Comparison of ENCODE assay signal across 1 cellular context in genomic region chr19:11483176-11484111, GRCh38.
TF ChIP-seq lines count a peak whose summit lies in the region.

No MANE protein-coding gene starts in this region.

TF ChIP-seq in H1, 55 proteins besides CTCF, POLR2A, EP300 and RAD21:
- no peak for TF ChIP-seq SP1 (IDR thresholded peaks at IDR 0.05; ENCODE audit: low read depth, low read length)
- no peak for TF ChIP-seq SUZ12 (IDR thresholded peaks at IDR 0.05; ENCODE audit: low read length)
- no peak for TF ChIP-seq E2F6 (IDR thresholded peaks at IDR 0.05)
- TF ChIP-seq SIX5 (IDR thresholded peaks at IDR 0.05; ENCODE audit: low read depth, low read length), result no peak
- TF ChIP-seq SRF (IDR thresholded peaks at IDR 0.05; ENCODE audit: low read depth, low read length), result no peak
- no peak for TF ChIP-seq NRF1 (IDR thresholded peaks at IDR 0.05; ENCODE audit: low read depth, low read length)
